In genomic region chr3:117407317-117407716, GRCh38 we compare ENCODE assay signal across 8 cellular contexts.
A peak's percentile ranks its signal among the peaks of the same experiment; 100 is the strongest.
DNase-seq lines count a peak whose midpoint lies in the region; ATAC-seq and TF ChIP-seq lines count a peak whose summit lies in the region.

No MANE protein-coding gene starts in this region.

- peak; percentile 65 for ATAC-seq in GM21390 (IDR thresholded peaks at IDR 0.05; ENCODE audit: unreplicated experiment)
- ATAC-seq in activated CD8-positive, alpha-beta memory T cell treated with anti-CD3 and anti-CD28 coated beads, Interleukin-2, amount 10 ng/mL, durations not matched to agents 7 days and 5 days = no peak
- ATAC-seq in activated naive CD4-positive, alpha-beta T cell treated with anti-CD3 and anti-CD28 coated beads, Interleukin-2, amount 50 U/mL, for 72 hours = no peak

- H3K27me3 ChIP-seq in Caco-2 (replicated peaks; ENCODE audit: control insufficient read depth, insufficient read depth, low read length) = no peaks in the 10 kb centered on the region; the same call in 1 of the 2 replicates

- DNase-seq in Caco-2 (peak in 1 of 2 experiments; percentile 10), LNCaP clone FGC (ENCODE audit: low read depth) (no peak), epithelial cell of esophagus (ENCODE audit: low read depth) (peak; percentile 46), NCI-H2227 (lab: John Stamatoyannopoulos, UW; ENCODE audit: unreplicated experiment) (no peak), middle frontal gyrus (ENCODE audit: extremely low spot score, low spot score) (no peak)
- DNase-seq in activated CD8-positive, alpha-beta memory T cell treated with anti-CD3 and anti-CD28 coated beads, Interleukin-2, amount 10 ng/mL, durations not matched to agents 7 days and 5 days = no peak
- no peak for DNase-seq in activated naive CD4-positive, alpha-beta T cell treated with anti-CD3 and anti-CD28 coated beads, Interleukin-2, amount 50 U/mL, for 72 hours (ENCODE audit: low spot score in 2 of 2)

- H3K27me3 Mint-ChIP-seq in Caco-2 (ENCODE audit: insufficient read depth, unreplicated experiment) = peaks cover 7% of the 10 kb centered on the region
- H3K27me3 Mint-ChIP-seq in activated CD8-positive, alpha-beta memory T cell treated with anti-CD3 and anti-CD28 coated beads, Interleukin-2, amount 10 ng/mL, durations not matched to agents 7 days and 5 days = no peaks in the 10 kb centered on the region

- TF ChIP-seq CTCF in Caco-2 (IDR thresholded peaks at IDR 0.05; ENCODE audit: insufficient read depth in 1 of 2, low read depth in 1 of 2, low read length in 1 of 2, severe bottlenecking in 1 of 2, unreplicated experiment in 1 of 2) = peak; percentile 14 to 39
- peak; percentile 67 for TF ChIP-seq CTCF in LNCaP clone FGC (IDR thresholded peaks at IDR 0.05; ENCODE audit: control insufficient read depth, extremely low read depth, insufficient read depth)
- TF ChIP-seq CTCF in epithelial cell of esophagus (IDR thresholded peaks at IDR 0.05; ENCODE audit: insufficient read depth, low read depth, low read length, missing control alignments) = peak; percentile 63

- H3K9me3 Mint-ChIP-seq in Caco-2 (ENCODE audit: unreplicated experiment) = peaks cover 9% of the 10 kb centered on the region
- peaks cover 3% of the 10 kb centered on the region for H3K9me3 Mint-ChIP-seq in activated CD8-positive, alpha-beta memory T cell treated with anti-CD3 and anti-CD28 coated beads, Interleukin-2, amount 10 ng/mL, durations not matched to agents 7 days and 5 days (ENCODE audit: low read depth)
- peaks cover 0 to 7% of the 10 kb centered on the region in 2 donors for H3K9me3 Mint-ChIP-seq in activated naive CD4-positive, alpha-beta T cell treated with anti-CD3 and anti-CD28 coated beads, Interleukin-2, amount 50 U/mL, for 72 hours

- no peaks in the 10 kb centered on the region for H3K36me3 Mint-ChIP-seq in Caco-2 (ENCODE audit: insufficient read depth, unreplicated experiment)
- H3K36me3 Mint-ChIP-seq in activated CD8-positive, alpha-beta memory T cell treated with anti-CD3 and anti-CD28 coated beads, Interleukin-2, amount 10 ng/mL, durations not matched to agents 7 days and 5 days = no peaks in the 10 kb centered on the region
- H3K36me3 Mint-ChIP-seq in activated naive CD4-positive, alpha-beta T cell treated with anti-CD3 and anti-CD28 coated beads, Interleukin-2, amount 50 U/mL, for 72 hours = peaks cover 0 to 4% of the 10 kb centered on the region in 2 donors

- H3K4me1 Mint-ChIP-seq in Caco-2 (ENCODE audit: low read depth, unreplicated experiment) = no peaks in the 10 kb centered on the region
- H3K4me1 Mint-ChIP-seq in activated CD8-positive, alpha-beta memory T cell treated with anti-CD3 and anti-CD28 coated beads, Interleukin-2, amount 10 ng/mL, durations not matched to agents 7 days and 5 days = no peaks in the 10 kb centered on the region

- no peaks in the 10 kb centered on the region for H3K36me3 ChIP-seq in Caco-2 (ENCODE audit: control insufficient read depth, insufficient read depth, low read length)

- CTCF ChIA-PET in Caco-2 (lab: Charles Lee) = no interaction called here
- CTCF ChIA-PET in activated CD8-positive, alpha-beta memory T cell treated with anti-CD3 and anti-CD28 coated beads, Interleukin-2, amount 10 ng/mL, durations not matched to agents 7 days and 5 days (lab: Charles Lee) = no interaction called here

- POLR2A ChIA-PET in Caco-2 (lab: Charles Lee) = no interaction called here

- H3K27ac Mint-ChIP-seq in Caco-2 (ENCODE audit: unreplicated experiment) = no peak overlapping the region
- H3K27ac Mint-ChIP-seq in activated CD8-positive, alpha-beta memory T cell treated with anti-CD3 and anti-CD28 coated beads, Interleukin-2, amount 10 ng/mL, durations not matched to agents 7 days and 5 days = no peak overlapping the region
- no peak overlapping the region for H3K27ac Mint-ChIP-seq in activated naive CD4-positive, alpha-beta T cell treated with anti-CD3 and anti-CD28 coated beads, Interleukin-2, amount 50 U/mL, for 72 hours

- no peaks in the 10 kb centered on the region for H3K9me3 ChIP-seq in Caco-2

- H3K4me3 Mint-ChIP-seq in Caco-2 (ENCODE audit: unreplicated experiment) = no peak overlapping the region
- no peak overlapping the region for H3K4me3 Mint-ChIP-seq in activated CD8-positive, alpha-beta memory T cell treated with anti-CD3 and anti-CD28 coated beads, Interleukin-2, amount 10 ng/mL, durations not matched to agents 7 days and 5 days

- intact Hi-C loops in Caco-2 (cut with micrococcal nuclease; ENCODE audit: unreplicated experiment) = no loop called here

- H3K4me1 ChIP-seq in Caco-2 = no peaks in the 10 kb centered on the region

- no TSS peak for BruUV-seq in Caco-2 (replicated peaks; lab: Mats Ljungman, UMichigan)

- no peak overlapping the region for H3K4me3 ChIP-seq in Caco-2 (ENCODE audit: low read depth, low read length)
- H3K4me3 ChIP-seq in LNCaP clone FGC (ENCODE audit: low read depth, low read length) = no peak overlapping the region
- no peak overlapping the region for H3K4me3 ChIP-seq in epithelial cell of esophagus (ENCODE audit: low read length)
